In the genomic region with DNA sequence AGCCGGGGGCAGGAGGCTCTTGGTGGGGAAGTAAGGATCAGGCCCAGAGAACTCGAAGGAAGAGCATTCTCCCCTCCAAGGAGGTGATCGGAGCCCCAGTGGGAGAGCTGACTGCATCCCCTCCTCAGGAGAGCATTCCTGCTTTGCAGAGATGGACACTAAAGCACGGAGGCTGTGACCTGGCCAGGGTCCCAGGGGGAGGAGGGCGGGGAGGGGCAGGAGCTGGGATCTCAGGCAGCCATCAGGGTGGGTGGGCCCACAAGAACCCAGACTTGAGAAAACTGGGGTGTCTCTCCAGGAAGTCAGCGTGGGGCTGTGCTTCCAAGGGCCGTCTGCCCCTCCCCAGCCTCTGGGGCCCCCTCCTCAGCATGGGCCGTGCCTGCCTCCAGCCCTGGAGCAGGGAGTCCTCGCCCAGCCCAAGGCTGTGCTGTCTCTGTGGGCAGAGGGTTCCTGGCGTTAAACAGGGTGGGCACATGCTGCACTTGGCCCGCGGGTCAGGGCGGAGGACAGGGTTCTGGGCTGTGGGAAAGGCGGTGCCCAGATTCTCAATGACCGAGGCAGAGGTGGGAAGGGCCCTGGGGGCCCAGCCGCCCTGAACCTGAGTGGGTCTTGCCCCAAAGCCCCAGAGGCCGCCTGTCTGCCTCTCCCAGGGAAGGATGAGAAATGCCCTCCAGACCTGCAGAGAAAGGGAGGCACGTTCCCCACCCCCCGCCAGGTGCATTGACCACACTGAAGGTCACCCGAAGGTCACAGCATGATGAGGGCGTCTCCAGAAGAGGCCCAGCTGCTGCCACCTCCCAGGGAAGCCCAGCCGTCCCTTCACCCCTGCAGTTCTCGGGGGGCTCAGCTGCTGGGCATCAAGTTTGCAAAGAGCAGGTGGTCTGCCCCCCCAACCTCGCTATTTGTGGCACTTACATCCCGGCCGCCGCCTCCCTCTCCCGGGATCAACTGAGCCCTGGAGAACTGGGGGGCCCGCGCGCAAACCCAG, we compare ENCODE assay signal across 13 cellular contexts. TPM values are rescaled to one million over a fixed set of nuclear protein-coding genes. Genes with fewer than 3 reads are reported as not detected.
DNase-seq lines count a peak whose midpoint lies in the region; ATAC-seq, FAIRE-seq and TF ChIP-seq lines count a peak whose summit lies in the region.
"Had no signal": no experiment of that assay in that cellular context is flagged by ENCODE, and none has a peak within 500 bp of the region (broad histone marks: within the 10 kb centered on the region; RNA-seq: fewer than 3 reads in every experiment).

No MANE protein-coding gene starts in this region.

- no peak overlapping the region for H3K9ac ChIP-seq in endodermal cell (ENCODE audit: extremely low read depth, low read length, poor library complexity, severe bottlenecking)

- 73 to 88% methylated on average over 9 to 31 of the region's 31 CpGs for WGBS in endodermal cell (ENCODE audit: insufficient coverage in 1 of 2, insufficient read length in 1 of 2), 2 experiments

- H3K4me1 ChIP-seq in endodermal cell (ENCODE audit: control insufficient read depth, insufficient read depth, low read length): no peaks in the 10 kb centered on the region
- H3K4me1 ChIP-seq in tibial artery: peaks cover 0 to 12% (median 4%) of the 10 kb centered on the region in 4 donors

- H3K27me3 Mint-ChIP-seq in glutamatergic neuron (ENCODE audit: unreplicated experiment) (peaks cover 3% of the 10 kb centered on the region), endodermal cell (ENCODE audit: insufficient read depth) (peaks cover 3% of the 10 kb centered on the region)

- no peaks in the 10 kb centered on the region; the same call in 1 of the 2 replicates for H3K9me3 ChIP-seq in AG04450 (ENCODE audit: control insufficient read depth, insufficient read depth, low read length)
- no peaks in the 10 kb centered on the region for H3K9me3 ChIP-seq in endodermal cell (ENCODE audit: control insufficient read depth, low read length)
- H3K9me3 ChIP-seq in tibial artery: no peaks in the 10 kb centered on the region
- H3K9me3 ChIP-seq: body of pancreas, vagina had no signal

- intact Hi-C loops in tibial artery (cut with DNase I; ENCODE audit: low total_unique reads): no loop called here

- H3K4me1 Mint-ChIP-seq in glutamatergic neuron (ENCODE audit: low read depth, unreplicated experiment) (peaks cover 17% of the 10 kb centered on the region), endodermal cell (no peaks in the 10 kb centered on the region)

- ATAC-seq in GM21825 (IDR thresholded peaks at IDR 0.05; ENCODE audit: unreplicated experiment): no peak
- ATAC-seq: body of pancreas had no signal

- H3K4me3 ChIP-seq in AG04450 (ENCODE audit: low read depth, low read length) (peak overlapping the region; percentile 57), GM12875 (ENCODE audit: low read depth, low read length) (peak overlapping the region; percentile 49), WI38 (ENCODE audit: low read depth, low read length) (peak overlapping the region; percentile 46), endodermal cell (ENCODE audit: low read length) (no peak overlapping the region), tibial artery (no peak overlapping the region)
- H3K4me3 ChIP-seq: body of pancreas had no signal

- H3K27ac Mint-ChIP-seq in glutamatergic neuron (ENCODE audit: unreplicated experiment): peak overlapping the region; percentile 62
- H3K27ac Mint-ChIP-seq in endodermal cell: no peak overlapping the region

- DNase-seq in AG04450 (ENCODE audit: low read depth, low spot score) (no peak), glutamatergic neuron (no peak), endodermal cell (no peak), GM19239 (ENCODE audit: insufficient read length, low spot score) (no peak), tibial artery (no peak)
- DNase-seq: body of pancreas, T-helper 9 cell had no signal

- H3K9me3 Mint-ChIP-seq in glutamatergic neuron (ENCODE audit: unreplicated experiment): peaks cover 9% of the 10 kb centered on the region
- H3K9me3 Mint-ChIP-seq in endodermal cell: no peaks in the 10 kb centered on the region

- CTCF ChIA-PET in AG04450 (lab: Charles Lee): no interaction called here

- peaks cover 7% of the 10 kb centered on the region for H3K36me3 ChIP-seq in endodermal cell (ENCODE audit: control insufficient read depth, insufficient read depth, low read length)
- H3K36me3 ChIP-seq in tibial artery: peaks cover 0 to 28% (median 5%) of the 10 kb centered on the region in 3 donors
- H3K36me3 ChIP-seq: vagina had no signal

- H3K4me3 Mint-ChIP-seq in glutamatergic neuron (ENCODE audit: unreplicated experiment) (peak overlapping the region; percentile 81), endodermal cell (no peak overlapping the region)

- TF ChIP-seq CTCF in AG04450 (IDR thresholded peaks at IDR 0.05; ENCODE audit: low read depth, low read length) (no peak), GM12875 (IDR thresholded peaks at IDR 0.05; ENCODE audit: borderline replicate concordance, insufficient read depth, low read depth, low read length) (no peak), WI38 (IDR thresholded peaks at IDR 0.05; ENCODE audit: low read depth, low read length) (no peak), glutamatergic neuron (IDR thresholded peaks at IDR 0.05; ENCODE audit: partially characterized antibody, unreplicated experiment) (no peak), endodermal cell (conservative IDR thresholded peaks at IDR 0.05) (no peak), tibial artery (IDR thresholded peaks at IDR 0.05) (no peak)

- H3K27ac ChIP-seq in AG04450 (ENCODE audit: low read depth, low read length): no peak overlapping the region
- H3K27ac ChIP-seq in endodermal cell (ENCODE audit: low read depth, low read length): no peak overlapping the region
- no peak overlapping the region for H3K27ac ChIP-seq in tibial artery
- H3K27ac ChIP-seq: body of pancreas, HL-60, vagina had no signal

- H3K27me3 ChIP-seq in AG04450 (ENCODE audit: control insufficient read depth, insufficient read depth, low read length): no peaks in the 10 kb centered on the region
- no peaks in the 10 kb centered on the region for H3K27me3 ChIP-seq in endodermal cell (ENCODE audit: control insufficient read depth, insufficient read depth, low read length, poor library complexity, severe bottlenecking)
- H3K27me3 ChIP-seq in tibial artery: peaks cover 0 to 53% of the 10 kb centered on the region in 2 donors
- H3K27me3 ChIP-seq: body of pancreas, vagina had no signal

- POLR2A ChIA-PET in AG04450 (lab: Yijun Ruan, JAX): interaction anchor here (0.9 to 2.0 kb wide), 3 partner anchors 13 to 41 kb away, joined by 3 to 9 read pairs (median 3); a partner anchor contains a TSS

- FAIRE-seq in GM19239 (lab: Jason Lieb, UNC): no peak

- no peaks in the 10 kb centered on the region for H3K36me3 Mint-ChIP-seq in glutamatergic neuron (ENCODE audit: unreplicated experiment)
- peaks cover 12% of the 10 kb centered on the region for H3K36me3 Mint-ChIP-seq in endodermal cell (ENCODE audit: low read depth)

RNA-seq across cellular contexts. Expression of a gene that starts 0.6 kb away (rescaled TPM):
- polyA plus RNA-seq in AG04450 (2011; rRNA removed): 0.55 and 1.1 TPM in 2 replicates
- polyA minus RNA-seq in AG04450 (2011; rRNA and poly(A)+ RNA removed): 0.30 and 0.46 TPM in 2 replicates
- total RNA-seq in glutamatergic neuron (ENCODE audit: unreplicated experiment) (58.7 TPM), endodermal cell (not detected)
- 1.1 TPM for polyA plus RNA-seq in endodermal cell (2013, experiment 1 of 2)
- 0.87 TPM for polyA plus RNA-seq in endodermal cell (2013, experiment 2 of 2)
- total RNA-seq: epithelial cell of proximal tubule had no signal

RNA-seq across cellular contexts. Expression of a gene that starts 8.8 kb away (rescaled TPM):
- polyA plus RNA-seq in AG04450 (2011; rRNA removed): 11.3 and 11.5 TPM in 2 replicates
- polyA minus RNA-seq in AG04450 (2011; rRNA and poly(A)+ RNA removed): 8.6 and 14.8 TPM in 2 replicates
- total RNA-seq in glutamatergic neuron (ENCODE audit: unreplicated experiment): 93.9 TPM
- total RNA-seq in endodermal cell: 10 to 100 TPM; 46.5 to 56.2 TPM
- 32.4 TPM for polyA plus RNA-seq in endodermal cell (2013, experiment 1 of 2)
- 28.6 TPM for polyA plus RNA-seq in endodermal cell (2013, experiment 2 of 2)

RNA-seq across cellular contexts. Expression of a gene that starts 12.0 kb away (rescaled TPM):
- polyA plus RNA-seq in AG04450 (2011; rRNA removed): 15.0 and 18.8 TPM in 2 replicates
- polyA minus RNA-seq in AG04450 (2011; rRNA and poly(A)+ RNA removed): 9.3 and 11.7 TPM in 2 replicates
- 67.5 TPM for total RNA-seq in glutamatergic neuron (ENCODE audit: unreplicated experiment)
- 10 to 100 TPM; 57.2 to 63.2 TPM for total RNA-seq in endodermal cell
- 42.3 TPM for polyA plus RNA-seq in endodermal cell (2013, experiment 1 of 2)
- polyA plus RNA-seq in endodermal cell (2013, experiment 2 of 2): 39.0 TPM

RNA-seq across cellular contexts. Expression of a gene that starts 15.8 kb away (rescaled TPM):
- polyA plus RNA-seq in AG04450 (2011; rRNA removed): 5.7 and 8.2 TPM in 2 replicates
- 2.9 and 3.6 TPM in 2 replicates for polyA minus RNA-seq in AG04450 (2011; rRNA and poly(A)+ RNA removed)
- 37.0 TPM for total RNA-seq in glutamatergic neuron (ENCODE audit: unreplicated experiment)
- 10 to 100 TPM; 39.9 to 48.8 TPM for total RNA-seq in endodermal cell
- polyA plus RNA-seq in endodermal cell (2013, experiment 1 of 2): 34.3 TPM
- polyA plus RNA-seq in endodermal cell (2013, experiment 2 of 2): 24.6 TPM

RNA-seq across cellular contexts. Expression of a gene that starts 20.5 kb away (rescaled TPM):
- polyA plus RNA-seq in AG04450 (2011; rRNA removed): 940 and 1,115 TPM in 2 replicates
- polyA minus RNA-seq in AG04450 (2011; rRNA and poly(A)+ RNA removed): 767 and 795 TPM in 2 replicates
- 997 TPM for total RNA-seq in glutamatergic neuron (ENCODE audit: unreplicated experiment)
- 1,000 to 10,000 TPM; 1,966 to 2,020 TPM for total RNA-seq in endodermal cell
- polyA plus RNA-seq in endodermal cell (2013, experiment 1 of 2): 1,769 TPM
- polyA plus RNA-seq in endodermal cell (2013, experiment 2 of 2): 1,602 TPM

Comparison
In these comparisons a context has a peak if more than half of its experiments do, and no peak if none do; other contexts are left out.
1. H3K4me3 ChIP-seq: peak in AG04450 (single experiment), GM12875 (single experiment) and WI38 (single experiment); none in endodermal cell (single experiment) and tibial artery (0 of 2).
2. RNA of a gene that starts 0.6 kb away (total RNA-seq): 58.7 TPM in glutamatergic neuron (single experiment); not detected in endodermal cell; every median in the first group is over 10 times any median in the second.